ENCODE assay signal across 1 cellular context in the genomic region with DNA sequence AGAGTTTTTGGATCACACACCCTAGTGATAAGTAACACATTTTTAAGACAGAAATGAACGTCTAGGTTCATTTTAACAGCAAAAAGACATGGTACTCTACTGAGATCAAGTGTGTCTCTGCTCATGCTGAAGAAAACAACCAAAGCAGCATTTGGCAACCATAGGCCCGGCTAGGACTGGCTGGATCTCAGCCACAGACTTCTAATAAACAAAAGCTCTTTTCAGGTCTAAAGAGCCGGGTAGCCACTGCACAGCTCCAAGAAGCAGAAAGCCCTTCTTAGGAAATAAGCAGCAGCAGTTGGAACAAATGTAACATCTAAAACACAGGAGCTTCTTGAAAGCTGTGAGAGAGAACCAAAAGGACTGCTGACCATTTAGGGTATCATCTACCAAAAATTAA.
TF ChIP-seq lines count a peak whose summit lies in the region.

No MANE protein-coding gene starts in this region.

TF ChIP-seq in GM23338, 12 proteins besides CTCF, POLR2A, EP300 and RAD21 (continued from another document):
- TF ChIP-seq, protein P1, sequence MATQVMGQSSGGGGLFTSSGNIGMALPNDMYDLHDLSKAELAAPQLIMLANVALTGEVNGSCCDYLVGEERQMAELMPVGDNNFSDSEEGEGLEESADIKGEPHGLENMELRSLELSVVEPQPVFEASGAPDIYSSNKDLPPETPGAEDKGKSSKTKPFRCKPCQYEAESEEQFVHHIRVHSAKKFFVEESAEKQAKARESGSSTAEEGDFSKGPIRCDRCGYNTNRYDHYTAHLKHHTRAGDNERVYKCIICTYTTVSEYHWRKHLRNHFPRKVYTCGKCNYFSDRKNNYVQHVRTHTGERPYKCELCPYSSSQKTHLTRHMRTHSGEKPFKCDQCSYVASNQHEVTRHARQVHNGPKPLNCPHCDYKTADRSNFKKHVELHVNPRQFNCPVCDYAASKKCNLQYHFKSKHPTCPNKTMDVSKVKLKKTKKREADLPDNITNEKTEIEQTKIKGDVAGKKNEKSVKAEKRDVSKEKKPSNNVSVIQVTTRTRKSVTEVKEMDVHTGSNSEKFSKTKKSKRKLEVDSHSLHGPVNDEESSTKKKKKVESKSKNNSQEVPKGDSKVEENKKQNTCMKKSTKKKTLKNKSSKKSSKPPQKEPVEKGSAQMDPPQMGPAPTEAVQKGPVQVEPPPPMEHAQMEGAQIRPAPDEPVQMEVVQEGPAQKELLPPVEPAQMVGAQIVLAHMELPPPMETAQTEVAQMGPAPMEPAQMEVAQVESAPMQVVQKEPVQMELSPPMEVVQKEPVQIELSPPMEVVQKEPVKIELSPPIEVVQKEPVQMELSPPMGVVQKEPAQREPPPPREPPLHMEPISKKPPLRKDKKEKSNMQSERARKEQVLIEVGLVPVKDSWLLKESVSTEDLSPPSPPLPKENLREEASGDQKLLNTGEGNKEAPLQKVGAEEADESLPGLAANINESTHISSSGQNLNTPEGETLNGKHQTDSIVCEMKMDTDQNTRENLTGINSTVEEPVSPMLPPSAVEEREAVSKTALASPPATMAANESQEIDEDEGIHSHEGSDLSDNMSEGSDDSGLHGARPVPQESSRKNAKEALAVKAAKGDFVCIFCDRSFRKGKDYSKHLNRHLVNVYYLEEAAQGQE (IDR thresholded peaks at IDR 0.05; ENCODE audit: unreplicated experiment): no peak
- TF ChIP-seq STAT1 (IDR thresholded peaks at IDR 0.05; ENCODE audit: unreplicated experiment): no peak
- TF ChIP-seq, protein P2, sequence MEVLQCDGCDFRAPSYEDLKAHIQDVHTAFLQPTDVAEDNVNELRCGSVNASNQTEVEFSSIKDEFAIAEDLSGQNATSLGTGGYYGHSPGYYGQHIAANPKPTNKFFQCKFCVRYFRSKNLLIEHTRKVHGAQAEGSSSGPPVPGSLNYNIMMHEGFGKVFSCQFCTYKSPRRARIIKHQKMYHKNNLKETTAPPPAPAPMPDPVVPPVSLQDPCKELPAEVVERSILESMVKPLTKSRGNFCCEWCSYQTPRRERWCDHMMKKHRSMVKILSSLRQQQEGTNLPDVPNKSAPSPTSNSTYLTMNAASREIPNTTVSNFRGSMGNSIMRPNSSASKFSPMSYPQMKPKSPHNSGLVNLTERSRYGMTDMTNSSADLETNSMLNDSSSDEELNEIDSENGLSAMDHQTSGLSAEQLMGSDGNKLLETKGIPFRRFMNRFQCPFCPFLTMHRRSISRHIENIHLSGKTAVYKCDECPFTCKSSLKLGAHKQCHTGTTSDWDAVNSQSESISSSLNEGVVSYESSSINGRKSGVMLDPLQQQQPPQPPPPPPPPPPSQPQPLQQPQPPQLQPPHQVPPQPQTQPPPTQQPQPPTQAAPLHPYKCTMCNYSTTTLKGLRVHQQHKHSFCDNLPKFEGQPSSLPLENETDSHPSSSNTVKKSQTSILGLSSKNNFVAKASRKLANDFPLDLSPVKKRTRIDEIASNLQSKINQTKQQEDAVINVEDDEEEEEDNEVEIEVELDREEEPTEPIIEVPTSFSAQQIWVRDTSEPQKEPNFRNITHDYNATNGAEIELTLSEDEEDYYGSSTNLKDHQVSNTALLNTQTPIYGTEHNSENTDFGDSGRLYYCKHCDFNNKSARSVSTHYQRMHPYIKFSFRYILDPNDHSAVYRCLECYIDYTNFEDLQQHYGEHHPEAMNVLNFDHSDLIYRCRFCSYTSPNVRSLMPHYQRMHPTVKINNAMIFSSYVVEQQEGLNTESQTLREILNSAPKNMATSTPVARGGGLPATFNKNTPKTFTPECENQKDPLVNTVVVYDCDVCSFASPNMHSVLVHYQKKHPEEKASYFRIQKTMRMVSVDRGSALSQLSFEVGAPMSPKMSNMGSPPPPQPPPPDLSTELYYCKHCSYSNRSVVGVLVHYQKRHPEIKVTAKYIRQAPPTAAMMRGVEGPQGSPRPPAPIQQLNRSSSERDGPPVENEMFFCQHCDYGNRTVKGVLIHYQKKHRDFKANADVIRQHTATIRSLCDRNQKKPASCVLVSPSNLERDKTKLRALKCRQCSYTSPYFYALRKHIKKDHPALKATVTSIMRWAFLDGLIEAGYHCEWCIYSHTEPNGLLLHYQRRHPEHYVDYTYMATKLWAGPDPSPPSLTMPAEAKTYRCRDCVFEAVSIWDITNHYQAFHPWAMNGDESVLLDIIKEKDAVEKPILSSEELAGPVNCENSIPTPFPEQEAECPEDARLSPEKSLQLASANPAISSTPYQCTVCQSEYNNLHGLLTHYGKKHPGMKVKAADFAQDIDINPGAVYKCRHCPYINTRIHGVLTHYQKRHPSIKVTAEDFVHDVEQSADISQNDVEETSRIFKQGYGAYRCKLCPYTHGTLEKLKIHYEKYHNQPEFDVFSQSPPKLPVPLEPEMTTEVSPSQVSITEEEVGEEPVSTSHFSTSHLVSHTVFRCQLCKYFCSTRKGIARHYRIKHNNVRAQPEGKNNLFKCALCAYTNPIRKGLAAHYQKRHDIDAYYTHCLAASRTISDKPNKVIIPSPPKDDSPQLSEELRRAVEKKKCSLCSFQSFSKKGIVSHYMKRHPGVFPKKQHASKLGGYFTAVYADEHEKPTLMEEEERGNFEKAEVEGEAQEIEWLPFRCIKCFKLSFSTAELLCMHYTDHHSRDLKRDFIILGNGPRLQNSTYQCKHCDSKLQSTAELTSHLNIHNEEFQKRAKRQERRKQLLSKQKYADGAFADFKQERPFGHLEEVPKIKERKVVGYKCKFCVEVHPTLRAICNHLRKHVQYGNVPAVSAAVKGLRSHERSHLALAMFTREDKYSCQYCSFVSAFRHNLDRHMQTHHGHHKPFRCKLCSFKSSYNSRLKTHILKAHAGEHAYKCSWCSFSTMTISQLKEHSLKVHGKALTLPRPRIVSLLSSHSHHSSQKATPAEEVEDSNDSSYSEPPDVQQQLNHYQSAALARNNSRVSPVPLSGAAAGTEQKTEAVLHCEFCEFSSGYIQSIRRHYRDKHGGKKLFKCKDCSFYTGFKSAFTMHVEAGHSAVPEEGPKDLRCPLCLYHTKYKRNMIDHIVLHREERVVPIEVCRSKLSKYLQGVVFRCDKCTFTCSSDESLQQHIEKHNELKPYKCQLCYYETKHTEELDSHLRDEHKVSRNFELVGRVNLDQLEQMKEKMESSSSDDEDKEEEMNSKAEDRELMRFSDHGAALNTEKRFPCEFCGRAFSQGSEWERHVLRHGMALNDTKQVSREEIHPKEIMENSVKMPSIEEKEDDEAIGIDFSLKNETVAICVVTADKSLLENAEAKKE (CRISPR knock-in tag; IDR thresholded peaks at IDR 0.05): no peak
